ENCODE assay signal across 1 cellular context in genomic region chr5:176662371-176663333, GRCh38.
TF ChIP-seq lines count a peak whose summit lies in the region.

No MANE protein-coding gene starts in this region.

TF ChIP-seq in H1, 55 proteins besides CTCF, POLR2A, EP300 and RAD21:
- no peak for TF ChIP-seq CBX8 (IDR thresholded peaks at IDR 0.05; ENCODE audit: borderline replicate concordance, low read depth, low read length)
- no peak for TF ChIP-seq MAFK (IDR thresholded peaks at IDR 0.05; ENCODE audit: low read depth, low read length)
- no peak for TF ChIP-seq TEAD4 (IDR thresholded peaks at IDR 0.05; ENCODE audit: low read depth, low read length)
- no peak for TF ChIP-seq ASH2L (IDR thresholded peaks at IDR 0.05; ENCODE audit: low read length)
- no peak for TF ChIP-seq SAP30 (IDR thresholded peaks at IDR 0.05; ENCODE audit: insufficient read depth, insufficient replicate concordance, low read length)
- TF ChIP-seq ATF3 (IDR thresholded peaks at IDR 0.05; ENCODE audit: insufficient read depth, low read depth, low read length) = no peak
- TF ChIP-seq SIN3A (conservative IDR thresholded peaks at IDR 0.05 in 1 of 2, IDR thresholded peaks at IDR 0.05 in 1 of 2; ENCODE audit: low read depth in 1 of 2, low read length in 2 of 2) = no peak
- TF ChIP-seq SP1 (IDR thresholded peaks at IDR 0.05; ENCODE audit: low read depth, low read length) = no peak
- no peak for TF ChIP-seq SIRT6 (IDR thresholded peaks at IDR 0.05; ENCODE audit: low read length)
- TF ChIP-seq RBBP5 (IDR thresholded peaks at IDR 0.05; ENCODE audit: borderline replicate concordance, low read depth, low read length) = no peak
- no peak for TF ChIP-seq SRF (IDR thresholded peaks at IDR 0.05; ENCODE audit: low read depth, low read length)
- TF ChIP-seq CHD7 (IDR thresholded peaks at IDR 0.05; ENCODE audit: insufficient replicate concordance, low read length) = no peak
- TF ChIP-seq PHF8 (conservative IDR thresholded peaks at IDR 0.05; ENCODE audit: low read depth, low read length) = no peak
- TF ChIP-seq E2F6 (IDR thresholded peaks at IDR 0.05) = no peak
